Comparison of ENCODE assay signal across 18 cellular contexts in the genomic region with DNA sequence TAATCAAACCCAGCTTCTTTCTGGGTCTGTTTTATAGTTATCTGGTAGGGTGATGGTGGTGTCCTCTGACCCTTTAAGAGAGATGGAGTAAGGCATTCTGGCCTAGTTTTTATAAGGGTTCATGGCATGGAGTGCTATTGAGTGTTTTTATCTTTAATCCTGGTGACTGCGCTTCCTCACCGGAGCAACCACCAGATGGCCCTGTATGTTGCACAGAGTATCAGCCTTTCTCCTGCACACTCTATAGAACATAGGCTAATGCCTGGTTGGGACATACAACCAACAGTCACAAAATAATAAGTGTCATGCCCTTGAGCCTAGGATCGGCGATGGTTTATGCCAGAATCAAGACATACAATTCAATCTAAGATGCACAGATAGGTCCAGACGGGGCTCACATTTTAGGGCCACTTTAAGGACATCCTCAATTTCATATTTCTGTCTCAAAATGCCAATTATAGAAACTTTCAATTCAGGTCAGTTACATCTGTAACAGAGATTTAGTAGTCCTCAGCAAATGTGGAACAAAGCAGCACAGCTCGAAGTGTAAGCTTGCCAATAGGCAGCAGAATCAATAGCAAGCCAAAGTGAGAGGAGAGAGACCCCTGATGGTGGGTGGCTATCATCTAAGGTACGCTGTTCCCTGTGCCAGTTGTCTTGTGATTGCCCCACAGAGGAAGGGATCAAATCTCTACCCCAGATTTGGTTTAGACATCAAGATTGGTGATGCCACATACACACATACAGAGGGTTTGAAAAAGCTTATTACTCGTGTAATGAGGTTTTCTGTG. TPM values are rescaled to one million over a fixed set of nuclear protein-coding genes. Genes with fewer than 3 reads are reported as not detected.
DNase-seq lines count a peak whose midpoint lies in the region; ATAC-seq and TF ChIP-seq lines count a peak whose summit lies in the region.
"Had no signal": no experiment of that assay in that cellular context is flagged by ENCODE, and none has a peak within 500 bp of the region (broad histone marks: within the 10 kb centered on the region; RNA-seq: fewer than 3 reads in every experiment).

No MANE protein-coding gene starts in this region.

- H2AFZ ChIP-seq in IMR-90 (replicated peaks; ENCODE audit: low read length, poor library complexity) (no peak overlapping the region), neural progenitor cell (replicated peaks) (no peak overlapping the region)

- no peaks in the 10 kb centered on the region for H3K4me1 Mint-ChIP-seq in neural progenitor cell
- H3K4me1 Mint-ChIP-seq: activated CD4-positive, alpha-beta memory T cell treated with anti-CD3 and anti-CD28 coated beads, Interleukin-2, amount 10 ng/mL, durations not matched to agents 7 days and 5 days had no signal

- peak; percentile 23 for DNase-seq in DMS53 (lab: John Stamatoyannopoulos, UW)
- no peak for DNase-seq in DMS53 treated with DMSO at 0.1 percent for 48 hours (lab: John Stamatoyannopoulos, UW; ENCODE audit: unreplicated experiment)
- DNase-seq in IMR-90: no peak
- no peak for DNase-seq in astrocyte of the spinal cord (ENCODE audit: low read depth, low spot score)
- DNase-seq in neural progenitor cell (ENCODE audit: low spot score): no peak
- no peak for DNase-seq in activated effector memory CD4-positive, alpha-beta T cell treated with Interleukin-2 at 50 U/mL for 16 hours
- DNase-seq in SW480 (ENCODE audit: low spot score): no peak
- no peak for DNase-seq in epidermal melanocyte (ENCODE audit: insufficient read length, low spot score)
- DNase-seq: activated CD4-positive, alpha-beta memory T cell treated with anti-CD3 and anti-CD28 coated beads, Interleukin-2, amount 10 ng/mL, durations not matched to agents 7 days and 5 days; CD8-positive, alpha-beta T cell; NCI-H1092 treated with DMSO at 0.1 percent for 48 hours; NCI-H2227 treated with DMSO at 0.1 percent for 48 hours; stimulated activated CD4-positive, alpha-beta T cell treated with anti-CD3 and anti-CD28 coated beads, Interleukin-4, amount 100 ng/mL, for 1 hour had no signal

- H3K36me3 Mint-ChIP-seq in neural progenitor cell: no peaks in the 10 kb centered on the region
- H3K36me3 Mint-ChIP-seq: CD8-positive, alpha-beta T cell had no signal

- no peak overlapping the region for H3K56ac ChIP-seq in IMR-90 (ENCODE audit: extremely low read depth, insufficient read depth, low read length)

- H3K9me3 Mint-ChIP-seq in neural progenitor cell: no peaks in the 10 kb centered on the region
- H3K9me3 Mint-ChIP-seq: activated CD4-positive, alpha-beta memory T cell treated with anti-CD3 and anti-CD28 coated beads, Interleukin-2, amount 10 ng/mL, durations not matched to agents 7 days and 5 days; activated T-helper 1 cell treated with anti-CD3 and anti-CD28 coated beads, Interleukin-12 subunit alpha, Interleukin-12 subunit beta, Interleukin-2, Interleukin-4 antibody, amounts not matched to agents 30 ng/mL and 10 ng/mL and 1 ng/mL, durations not matched to agents 14 hours and 24 hours and 36 hours; CD8-positive, alpha-beta T cell had no signal

- no peaks in the 10 kb centered on the region for H3K9me3 ChIP-seq in IMR-90 (ENCODE audit: control insufficient read depth, insufficient read depth, low read length)
- no peaks in the 10 kb centered on the region for H3K9me3 ChIP-seq in neural progenitor cell (ENCODE audit: low read depth)
- H3K9me3 ChIP-seq: thoracic aorta had no signal

- H4K91ac ChIP-seq in IMR-90 (ENCODE audit: insufficient read depth, low read depth, low read length): no peak overlapping the region

- H2BK15ac ChIP-seq in IMR-90 (ENCODE audit: low read depth, low read length): no peak overlapping the region

- H4K5ac ChIP-seq in IMR-90 (ENCODE audit: low read depth, low read length): no peak overlapping the region

- CTCF ChIA-PET in IMR-90 (lab: Yijun Ruan, JAX): no interaction called here

- no peaks in the 10 kb centered on the region for H3K4me1 ChIP-seq in IMR-90 (ENCODE audit: control insufficient read depth, insufficient read depth, low read length)
- no peaks in the 10 kb centered on the region for H3K4me1 ChIP-seq in neural progenitor cell

- H3K9ac ChIP-seq in IMR-90 (ENCODE audit: low read depth, low read length): no peak overlapping the region
- H3K9ac ChIP-seq in neural progenitor cell: no peak overlapping the region

- TF ChIP-seq RAD21 in IMR-90 (IDR thresholded peaks at IDR 0.05; ENCODE audit: low read length): no peak

- no peak overlapping the region for H2BK5ac ChIP-seq in IMR-90 (ENCODE audit: low read depth, low read length, poor library complexity, severe bottlenecking)

- BruUV-seq in IMR-90 (replicated peaks; lab: Mats Ljungman, UMichigan): no TSS peak

- TF ChIP-seq CTCF in IMR-90 (conservative IDR thresholded peaks at IDR 0.05; ENCODE audit: low read depth, low read length): no peak
- peak; percentile 34 for TF ChIP-seq CTCF in astrocyte of the spinal cord (IDR thresholded peaks at IDR 0.05; ENCODE audit: low read depth, low read length)
- TF ChIP-seq CTCF in neural progenitor cell (IDR thresholded peaks at IDR 0.05): peak; percentile 20

- POLR2A ChIA-PET in IMR-90 (lab: Charles Lee; ENCODE audit: unreplicated experiment): no interaction called here

- no peak overlapping the region for H3K4me3 ChIP-seq in IMR-90 (ENCODE audit: insufficient read depth, low read depth, low read length)
- H3K4me3 ChIP-seq in astrocyte of the spinal cord (ENCODE audit: low read depth, low read length): no peak overlapping the region
- no peak overlapping the region for H3K4me3 ChIP-seq in neural progenitor cell
- H3K4me3 ChIP-seq: thoracic aorta had no signal

- dilution Hi-C loops in IMR-90 (cut with HindIII; ENCODE audit: low sequenced_read_pairs, unreplicated experiment): no loop called here

- no peak overlapping the region for H2AK5ac ChIP-seq in IMR-90 (ENCODE audit: low read depth, low read length)

- no peaks in the 10 kb centered on the region for H3F3A ChIP-seq in neural progenitor cell (ENCODE audit: low read depth)

- intact Hi-C loops in IMR-90 (cut with micrococcal nuclease): no loop called here

- no peaks in the 10 kb centered on the region for H3K79me1 ChIP-seq in IMR-90 (ENCODE audit: low read depth in 1 of 2, low read length in 2 of 2)

- WGBS in IMR-90 (ENCODE audit: extremely low coverage in 2 of 2, insufficient read length in 1 of 2), 2 experiments: no CpG with 5 or more reads among the region's 8 CpGs

- no peak overlapping the region for H2BK20ac ChIP-seq in IMR-90 (ENCODE audit: low read depth, low read length)

- H3K23ac ChIP-seq in IMR-90 (ENCODE audit: low read depth, low read length): no peak overlapping the region

- TF ChIP-seq POLR2A in IMR-90 (IDR thresholded peaks at IDR 0.05; ENCODE audit: low read depth, low read length): no peak

- H3K18ac ChIP-seq in IMR-90 (ENCODE audit: low read depth, low read length): no peak overlapping the region

- no peak overlapping the region for H4K8ac ChIP-seq in IMR-90 (ENCODE audit: low read depth in 2 of 2, low read length in 2 of 2)

- H4K20me1 ChIP-seq in IMR-90 (ENCODE audit: insufficient read depth, low read length) (no peaks in the 10 kb centered on the region), neural progenitor cell (ENCODE audit: low read depth) (no peaks in the 10 kb centered on the region)

- H3K4me2 ChIP-seq in IMR-90 (ENCODE audit: low read depth, low read length): no peak overlapping the region
- H3K4me2 ChIP-seq in neural progenitor cell: no peak overlapping the region

- no peaks in the 10 kb centered on the region for H3K9me1 ChIP-seq in IMR-90 (ENCODE audit: insufficient read depth, low read length)

- H3K27ac Mint-ChIP-seq in neural progenitor cell: no peak overlapping the region
- H3K27ac Mint-ChIP-seq: activated CD4-positive, alpha-beta memory T cell treated with anti-CD3 and anti-CD28 coated beads, Interleukin-2, amount 10 ng/mL, durations not matched to agents 7 days and 5 days; activated T-helper 1 cell treated with anti-CD3 and anti-CD28 coated beads, Interleukin-12 subunit alpha, Interleukin-12 subunit beta, Interleukin-2, Interleukin-4 antibody, amounts not matched to agents 30 ng/mL and 10 ng/mL and 1 ng/mL, durations not matched to agents 14 hours and 24 hours and 36 hours; CD8-positive, alpha-beta T cell had no signal

- H3K79me2 ChIP-seq in neural progenitor cell (ENCODE audit: low read depth): no peaks in the 10 kb centered on the region

- H3K4me3 Mint-ChIP-seq in neural progenitor cell: no peak overlapping the region
- H3K4me3 Mint-ChIP-seq: activated CD4-positive, alpha-beta memory T cell treated with anti-CD3 and anti-CD28 coated beads, Interleukin-2, amount 10 ng/mL, durations not matched to agents 7 days and 5 days; activated T-helper 1 cell treated with anti-CD3 and anti-CD28 coated beads, Interleukin-12 subunit alpha, Interleukin-12 subunit beta, Interleukin-2, Interleukin-4 antibody, amounts not matched to agents 30 ng/mL and 10 ng/mL and 1 ng/mL, durations not matched to agents 14 hours and 24 hours and 36 hours; CD8-positive, alpha-beta T cell had no signal

- H3K27me3 ChIP-seq in IMR-90 (ENCODE audit: control insufficient read depth, insufficient read depth, low read length): peaks cover 42% of the 10 kb centered on the region
- peaks cover 91% of the 10 kb centered on the region for H3K27me3 ChIP-seq in neural progenitor cell

- in situ Hi-C loops in IMR-90 (cut with MboI; ENCODE audit: low sequenced_read_pairs): no loop called here
- in situ Hi-C loops in astrocyte of the spinal cord (cut with HindIII; ENCODE audit: low sequenced_read_pairs): no loop called here

- H2AK9ac ChIP-seq in IMR-90 (replicated peaks; ENCODE audit: low read depth, low read length, poor library complexity): peak overlapping the region; percentile 7

- H2BK120ac ChIP-seq in IMR-90 (ENCODE audit: low read depth, low read length): no peak overlapping the region

- H3K4ac ChIP-seq in IMR-90 (ENCODE audit: low read depth, low read length): no peak overlapping the region

- peaks cover 11% of the 10 kb centered on the region for H3K27me3 Mint-ChIP-seq in neural progenitor cell (ENCODE audit: insufficient read depth, low read depth)

- H3K36me3 ChIP-seq in IMR-90 (ENCODE audit: control insufficient read depth, insufficient read depth, low read length) (no peaks in the 10 kb centered on the region), neural progenitor cell (no peaks in the 10 kb centered on the region)
- H3K36me3 ChIP-seq: thoracic aorta had no signal

- no peak overlapping the region for H3K14ac ChIP-seq in IMR-90 (replicated peaks; ENCODE audit: low read depth, low read length)

- H3K27ac ChIP-seq in IMR-90 (ENCODE audit: insufficient read depth, low read length) (no peak overlapping the region), neural progenitor cell (no peak overlapping the region)
- H3K27ac ChIP-seq: thoracic aorta had no signal

- ATAC-seq in IMR-90 (ENCODE audit: low read depth): no peak
- ATAC-seq: CD8-positive, alpha-beta T cell had no signal

RNA-seq across cellular contexts. Expression of gene HOXB9, which starts 37.2 kb away (rescaled TPM):
- total RNA-seq in IMR-90 (2012; rRNA removed) (under 0.01 TPM in 1 of 2 replicates, not detected in the other), neural progenitor cell (ENCODE audit: low replicate concordance) (not detected in 2 replicates)
- polyA plus RNA-seq in IMR-90 (2012; rRNA removed): 0.05 and 0.07 TPM in 2 replicates
- 0.01 and 0.04 TPM in 2 replicates for polyA plus RNA-seq in IMR-90 (2012; cell fraction: cytosol; rRNA removed)
- polyA plus RNA-seq in IMR-90 (2012; cell fraction: nucleus; rRNA removed; ENCODE audit: low replicate concordance): 0.03 and 0.10 TPM in 2 replicates
- total RNA-seq: CD8-positive, alpha-beta T cell; thoracic aorta had no signal
- polyA plus RNA-seq: neural cell had no signal

RNA-seq across cellular contexts. Expression of gene HOXB8, which starts 48.2 kb away (rescaled TPM):
- total RNA-seq in IMR-90 (2012; rRNA removed): 0.54 and 0.56 TPM in 2 replicates
- 5.3 and 6.2 TPM in 2 replicates for polyA plus RNA-seq in IMR-90 (2012; rRNA removed)
- polyA plus RNA-seq in IMR-90 (2012; cell fraction: cytosol; rRNA removed): 2.2 and 6.0 TPM in 2 replicates
- 3.2 and 4.6 TPM in 2 replicates for polyA plus RNA-seq in IMR-90 (2012; cell fraction: nucleus; rRNA removed; ENCODE audit: low replicate concordance)
- total RNA-seq in neural progenitor cell (ENCODE audit: low replicate concordance): not detected in 2 replicates
- total RNA-seq: activated CD4-positive, alpha-beta memory T cell treated with anti-CD3 and anti-CD28 coated beads, Interleukin-2, amount 10 ng/mL, durations not matched to agents 7 days and 5 days; activated T-helper 1 cell treated with anti-CD3 and anti-CD28 coated beads, Interleukin-12 subunit alpha, Interleukin-12 subunit beta, Interleukin-2, Interleukin-4 antibody, amounts not matched to agents 30 ng/mL and 10 ng/mL and 1 ng/mL, durations not matched to agents 14 hours and 24 hours and 36 hours; CD8-positive, alpha-beta T cell; cerebellum had no signal
- polyA plus RNA-seq: neural cell had no signal

RNA-seq across cellular contexts. Expression of gene HOXB7, which starts 52.5 kb away (rescaled TPM):
- total RNA-seq in IMR-90 (2012; rRNA removed): 1.8 and 3.3 TPM in 2 replicates
- 6.7 and 7.5 TPM in 2 replicates for polyA plus RNA-seq in IMR-90 (2012; rRNA removed)
- 5.2 and 6.4 TPM in 2 replicates for polyA plus RNA-seq in IMR-90 (2012; cell fraction: cytosol; rRNA removed)
- polyA plus RNA-seq in IMR-90 (2012; cell fraction: nucleus; rRNA removed; ENCODE audit: low replicate concordance): 1.8 and 2.6 TPM in 2 replicates
- not detected in 2 replicates for total RNA-seq in neural progenitor cell (ENCODE audit: low replicate concordance)
- total RNA-seq: cerebellum had no signal
- polyA plus RNA-seq: neural cell had no signal

RNA-seq across cellular contexts. Expression of gene HOXB6, which starts 58.5 kb away (rescaled TPM):
- 11.1 and 11.9 TPM in 2 replicates for total RNA-seq in IMR-90 (2012; rRNA removed)
- 42.2 and 48.1 TPM in 2 replicates for polyA plus RNA-seq in IMR-90 (2012; rRNA removed)
- polyA plus RNA-seq in IMR-90 (2012; cell fraction: cytosol; rRNA removed): 66.4 and 75.0 TPM in 2 replicates
- 27.7 and 38.2 TPM in 2 replicates for polyA plus RNA-seq in IMR-90 (2012; cell fraction: nucleus; rRNA removed; ENCODE audit: low replicate concordance)
- total RNA-seq in neural progenitor cell (ENCODE audit: low replicate concordance): not detected in 2 replicates
- total RNA-seq: cerebellum had no signal
- polyA plus RNA-seq: neural cell had no signal

RNA-seq across cellular contexts. Expression of gene PRAC1, which starts 59.0 kb away (rescaled TPM):
- total RNA-seq in IMR-90 (2012; rRNA removed) (not detected in 2 replicates), neural progenitor cell (ENCODE audit: low replicate concordance) (not detected in 2 replicates)
- polyA plus RNA-seq in IMR-90 (2012; rRNA removed): not detected in 2 replicates
- not detected in 2 replicates for polyA plus RNA-seq in IMR-90 (2012; cell fraction: cytosol; rRNA removed)
- polyA plus RNA-seq in IMR-90 (2012; cell fraction: nucleus; rRNA removed; ENCODE audit: low replicate concordance): not detected in 2 replicates
- total RNA-seq: activated CD4-positive, alpha-beta memory T cell treated with anti-CD3 and anti-CD28 coated beads, Interleukin-2, amount 10 ng/mL, durations not matched to agents 7 days and 5 days; activated T-helper 1 cell treated with anti-CD3 and anti-CD28 coated beads, Interleukin-12 subunit alpha, Interleukin-12 subunit beta, Interleukin-2, Interleukin-4 antibody, amounts not matched to agents 30 ng/mL and 10 ng/mL and 1 ng/mL, durations not matched to agents 14 hours and 24 hours and 36 hours; CD8-positive, alpha-beta T cell; cerebellum; thoracic aorta had no signal
- polyA plus RNA-seq: adipose tissue, neural cell had no signal
